In the genomic region with DNA sequence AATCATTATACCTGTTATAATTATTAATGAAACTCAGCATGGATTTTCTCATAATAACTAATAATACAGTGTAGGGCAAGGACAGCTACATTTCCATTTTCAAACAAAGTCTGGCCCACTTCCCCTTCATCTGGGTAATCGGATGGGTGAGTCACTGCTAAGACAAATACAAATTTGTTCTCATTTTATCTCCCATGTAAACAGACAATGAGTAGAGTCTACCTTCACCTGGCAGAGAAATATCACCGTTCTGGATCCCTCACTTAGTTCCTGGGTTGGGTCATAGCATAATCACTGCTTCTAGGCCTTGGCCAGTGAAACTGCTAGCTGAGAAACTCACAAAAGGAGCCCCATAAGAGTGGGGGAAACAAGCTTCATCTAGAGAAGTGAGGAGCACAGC, we compare ENCODE assay signal across 18 cellular contexts. TPM values are rescaled to one million over a fixed set of nuclear protein-coding genes. Genes with fewer than 3 reads are reported as not detected.
A peak's percentile ranks its signal among the peaks of the same experiment; 100 is the strongest.
DNase-seq lines count a peak whose midpoint lies in the region; ATAC-seq, FAIRE-seq and TF ChIP-seq lines count a peak whose summit lies in the region.
"Had no signal": no experiment of that assay in that cellular context is flagged by ENCODE, and none has a peak within 500 bp of the region (broad histone marks: within the 10 kb centered on the region; RNA-seq: fewer than 3 reads in every experiment).

No MANE protein-coding gene starts in this region.

- H2AK5ac ChIP-seq in neuronal stem cell (ENCODE audit: low read depth, low read length) = no peak overlapping the region

- H3K79me1 ChIP-seq in neuronal stem cell (ENCODE audit: low read depth, low read length) = no peaks in the 10 kb centered on the region

- H3K27me3 ChIP-seq in PC-3 (ENCODE audit: low read length) (peaks cover 5% of the 10 kb centered on the region), neuronal stem cell (ENCODE audit: control insufficient read depth in 3 of 3, insufficient read depth in 3 of 3, low read depth in 1 of 3, low read length in 3 of 3) (no peaks in the 10 kb centered on the region)

- H2AFZ ChIP-seq in PC-3 (ENCODE audit: low read length) (no peak overlapping the region), neuronal stem cell (ENCODE audit: low read length) (no peak overlapping the region)
- H2AFZ ChIP-seq: GM23248, PC-9 had no signal

- ATAC-seq in PC-3 = peak; percentile 55
- no peak for ATAC-seq in GM18873 (IDR thresholded peaks at IDR 0.05; ENCODE audit: low FRiP score, unreplicated experiment)
- ATAC-seq: CD8-positive, alpha-beta T cell had no signal

- no peak overlapping the region for H3K14ac ChIP-seq in neuronal stem cell (ENCODE audit: low read length)

- H4K20me1 ChIP-seq in PC-3 (ENCODE audit: low read length) = no peaks in the 10 kb centered on the region

- no peak overlapping the region for H3K27ac ChIP-seq in PC-3 (ENCODE audit: low read length)
- no peak overlapping the region for H3K27ac ChIP-seq in neuronal stem cell (replicated peaks; ENCODE audit: low read length)
- H3K27ac ChIP-seq: GM23248, KMS-11, PC-9, SK-N-MC had no signal

- H4K91ac ChIP-seq in neuronal stem cell (ENCODE audit: low read depth, low read length, poor library complexity) = no peak overlapping the region

- no peak overlapping the region for H3K23ac ChIP-seq in neuronal stem cell (ENCODE audit: low read depth, low read length, poor library complexity)

- H3K9me3 ChIP-seq in PC-3 (ENCODE audit: low read length) (no peaks in the 10 kb centered on the region), neuronal stem cell (replicated peaks in 1 of 2; ENCODE audit: control insufficient read depth in 2 of 2, insufficient read depth in 1 of 2, low read depth in 1 of 2, low read length in 2 of 2) (no peaks in the 10 kb centered on the region)

- CTCF ChIA-PET in PC-3 (lab: Charles Lee) = no interaction called here

- H3K36me3 ChIP-seq in PC-3 (ENCODE audit: low read depth, low read length) = no peaks in the 10 kb centered on the region
- H3K36me3 ChIP-seq in neuronal stem cell (replicated peaks in 1 of 2; ENCODE audit: control insufficient read depth in 2 of 2, insufficient read depth in 2 of 2, low read length in 2 of 2) = no peaks in the 10 kb centered on the region

- no peak overlapping the region for H2BK15ac ChIP-seq in neuronal stem cell (ENCODE audit: low read length)

- no peak overlapping the region for H4K8ac ChIP-seq in neuronal stem cell (ENCODE audit: low read depth, low read length)

- TF ChIP-seq POLR2A in H54 (IDR thresholded peaks at IDR 0.05; ENCODE audit: low read depth, low read length) = no peak

- no peak overlapping the region for H3K18ac ChIP-seq in neuronal stem cell (ENCODE audit: low read length)

- no peak overlapping the region for H2BK12ac ChIP-seq in neuronal stem cell (ENCODE audit: low read length)

- DNase-seq in NCI-H345 (lab: John Stamatoyannopoulos, UW) (peak; percentile 16), NCI-H345 treated with DMSO at 0.1 percent for 48 hours (lab: John Stamatoyannopoulos, UW; ENCODE audit: unreplicated experiment) (no peak), NCI-H146 (lab: John Stamatoyannopoulos, UW) (peak; percentile 77), PC-3 (peak; percentile 46), mucosa of gallbladder (ENCODE audit: low spot score) (peak; percentile 32), H54 (ENCODE audit: insufficient read length, low spot score) (no peak), neuronal stem cell (ENCODE audit: low spot score) (no peak)
- DNase-seq: 8988T; CD8-positive, alpha-beta T cell; GM23248; NCI-H1105; NCI-H1930; NCI-H69; PC-9 had no signal

- intact Hi-C loops in PC-3 (cut with micrococcal nuclease) = no loop called here

- no peaks in the 10 kb centered on the region for H3K9me2 ChIP-seq in PC-3 (replicated peaks; ENCODE audit: low read length)

- H3K4me2 ChIP-seq in PC-3 (ENCODE audit: low read length) (no peak overlapping the region), neuronal stem cell (ENCODE audit: insufficient read depth, low read length, poor library complexity, severe bottlenecking) (no peak overlapping the region)
- H3K4me2 ChIP-seq: KMS-11, PC-9 had no signal

- no peaks in the 10 kb centered on the region for H3K79me2 ChIP-seq in PC-3 (ENCODE audit: low read length)

- no peak for FAIRE-seq in H54 (lab: Jason Lieb, UNC)

- no peak overlapping the region for H2BK120ac ChIP-seq in neuronal stem cell (ENCODE audit: low read depth, low read length)

- H3F3A ChIP-seq in PC-3 (ENCODE audit: low read length, unreplicated experiment) = no peaks in the 10 kb centered on the region

- H3K9ac ChIP-seq in PC-3 (ENCODE audit: low read length) = no peak overlapping the region
- no peak overlapping the region for H3K9ac ChIP-seq in neuronal stem cell (ENCODE audit: low read depth, low read length, poor library complexity)
- H3K9ac ChIP-seq: GM23248, KMS-11 had no signal

- no peak overlapping the region for H3K4me3 ChIP-seq in PC-3 (ENCODE audit: low read length)
- no peak overlapping the region for H3K4me3 ChIP-seq in neuronal stem cell (ENCODE audit: low read length in 2 of 2)
- H3K4me3 ChIP-seq: GM23248, PC-9, SK-N-MC had no signal

- H3K4me1 ChIP-seq in PC-3 (ENCODE audit: insufficient read depth, low read length) = peaks cover 5% of the 10 kb centered on the region; the same call in 1 of the 2 replicates
- no peaks in the 10 kb centered on the region for H3K4me1 ChIP-seq in neuronal stem cell (ENCODE audit: control insufficient read depth in 2 of 2, insufficient read depth in 1 of 2, low read depth in 1 of 2, low read length in 2 of 2)

- H3K4ac ChIP-seq in neuronal stem cell (ENCODE audit: low read length) = no peak overlapping the region

- TF ChIP-seq CTCF in PC-3 (conservative IDR thresholded peaks at IDR 0.05; ENCODE audit: low read depth, low read length) = no peak

- no peak overlapping the region for H2BK5ac ChIP-seq in neuronal stem cell (ENCODE audit: low read length)

- POLR2A ChIA-PET in PC-3 (lab: Charles Lee; ENCODE audit: unreplicated experiment) = no interaction called here

- no TSS peak for BruUV-seq in PC-3 (replicated peaks; lab: Mats Ljungman, UMichigan)

- WGBS in neuronal stem cell (ENCODE audit: extremely low coverage in 2 of 2, insufficient read length in 2 of 2, insufficient replicate concordance in 1 of 2), 2 donors = no CpG with 5 or more reads among the region's 2 CpGs

RNA-seq across cellular contexts. Expression of a gene that starts 9.2 kb away (rescaled TPM):
- not detected in 2 replicates for total RNA-seq in PC-3 (2014; rRNA removed)
- total RNA-seq in mucosa of gallbladder = 31.7 TPM
- polyA plus RNA-seq in neuronal stem cell (2013, experiment 1 of 2) = 0.01 TPM
- not detected for polyA plus RNA-seq in neuronal stem cell (2013, experiment 2 of 2)
- total RNA-seq: CD8-positive, alpha-beta T cell; GM23248; PC-9 had no signal
- polyA plus RNA-seq: BJ, GM23248 had no signal

Comparison
In these comparisons a context has a peak if more than half of its experiments do, and no peak if none do; other contexts are left out.
1. DNase-seq: peak in NCI-H345 (single experiment), NCI-H146 (single experiment), PC-3 (single experiment) and mucosa of gallbladder (single experiment); none in NCI-H345 treated with DMSO at 0.1 percent for 48 hours (single experiment), H54 (single experiment) and neuronal stem cell (single experiment).
2. RNA of a gene that starts 9.2 kb away (total RNA-seq): 31.7 TPM in mucosa of gallbladder (single experiment); not detected in PC-3; every median in the first group is over 10 times any median in the second.